In genomic region chr7:3092468-3092867, GRCh38 we compare ENCODE assay signal across 8 cellular contexts. TPM values are rescaled to one million over a fixed set of nuclear protein-coding genes. Genes with fewer than 3 reads are reported as not detected.
A peak's percentile ranks its signal among the peaks of the same experiment; 100 is the strongest.
DNase-seq lines count a peak whose midpoint lies in the region; ATAC-seq and TF ChIP-seq lines count a peak whose summit lies in the region.

No MANE protein-coding gene starts in this region.

- no peaks in the 10 kb centered on the region for H3K36me3 Mint-ChIP-seq in activated naive CD4-positive, alpha-beta T cell treated with anti-CD3 and anti-CD28 coated beads, Interleukin-2, amount 50 U/mL, for 24 hours

- peak overlapping the region; percentile 90 for H3K27ac Mint-ChIP-seq in activated naive CD4-positive, alpha-beta T cell treated with anti-CD3 and anti-CD28 coated beads, Interleukin-2, amount 50 U/mL, for 24 hours

- H3K27ac ChIP-seq in osteoblast (ENCODE audit: low read depth, low read length) = no peak overlapping the region

- no peak overlapping the region for H2AFZ ChIP-seq in osteoblast (ENCODE audit: low read length)

- peaks cover 76% of the 10 kb centered on the region for H3K4me1 Mint-ChIP-seq in activated naive CD4-positive, alpha-beta T cell treated with anti-CD3 and anti-CD28 coated beads, Interleukin-2, amount 50 U/mL, for 24 hours

- H3K9me3 Mint-ChIP-seq in activated naive CD4-positive, alpha-beta T cell treated with anti-CD3 and anti-CD28 coated beads, Interleukin-2, amount 50 U/mL, for 24 hours = no peaks in the 10 kb centered on the region

- DNase-seq in GM06990 (ENCODE audit: extremely low read depth, insufficient read length) = peak; percentile 78
- peak; percentile 55 for DNase-seq in RPMI7951 (ENCODE audit: low read depth)
- peak; percentile 21 to 52 (median 39) for DNase-seq in stimulated activated CD4-positive, alpha-beta T cell treated with anti-CD3 and anti-CD28 coated beads, Interleukin-1b, Interleukin-23, amount 100 ng/mL, for 24 hours (ENCODE audit: low read depth in 4 of 4, low spot score in 1 of 4)
- DNase-seq in KG1 (lab: John Stamatoyannopoulos, UW) = no peak
- no peak for DNase-seq in osteoblast (ENCODE audit: insufficient read length, low spot score, missing footprints)
- DNase-seq in HT-29 (ENCODE audit: low spot score) = no peak

- H3K4me2 ChIP-seq in osteoblast (ENCODE audit: insufficient read depth, low read length) = no peak overlapping the region

- no peaks in the 10 kb centered on the region for H3K9me3 ChIP-seq in osteoblast (ENCODE audit: low read depth, low read length)

- peak; percentile 88 for ATAC-seq in GM21786 (IDR thresholded peaks at IDR 0.05; ENCODE audit: unreplicated experiment)

- H3K27me3 ChIP-seq in GM06990 (replicated peaks; ENCODE audit: control insufficient read depth, insufficient read depth, low read length) (no peaks in the 10 kb centered on the region), osteoblast (ENCODE audit: insufficient read depth, low read length) (no peaks in the 10 kb centered on the region)

- no peak overlapping the region for H3K4me3 ChIP-seq in GM06990 (replicated peaks; ENCODE audit: low read depth, low read length)
- H3K4me3 ChIP-seq in osteoblast (ENCODE audit: insufficient read depth, low read length) = no peak overlapping the region

- peak overlapping the region; percentile 53 for H3K4me3 Mint-ChIP-seq in activated naive CD4-positive, alpha-beta T cell treated with anti-CD3 and anti-CD28 coated beads, Interleukin-2, amount 50 U/mL, for 24 hours

- H3K27me3 Mint-ChIP-seq in activated naive CD4-positive, alpha-beta T cell treated with anti-CD3 and anti-CD28 coated beads, Interleukin-2, amount 50 U/mL, for 24 hours = no peaks in the 10 kb centered on the region

- no peaks in the 10 kb centered on the region for H3K36me3 ChIP-seq in GM06990 (ENCODE audit: control insufficient read depth, insufficient read depth, low read length)
- no peaks in the 10 kb centered on the region for H3K36me3 ChIP-seq in osteoblast (ENCODE audit: insufficient read depth, low read length)

- H3K79me2 ChIP-seq in osteoblast (ENCODE audit: insufficient read depth, low read length) = no peaks in the 10 kb centered on the region

- H4K20me1 ChIP-seq in osteoblast (ENCODE audit: insufficient read depth, low read length) = no peaks in the 10 kb centered on the region

- no peaks in the 10 kb centered on the region for H3K4me1 ChIP-seq in osteoblast (ENCODE audit: insufficient read depth, low read length)

- TF ChIP-seq CTCF in GM06990 (IDR thresholded peaks at IDR 0.05; ENCODE audit: insufficient read depth, low read length, poor library complexity, severe bottlenecking) (no peak), osteoblast (IDR thresholded peaks at IDR 0.05; ENCODE audit: extremely low read depth, low read depth, low read length) (no peak)

RNA-seq across cellular contexts. Expression of gene CARD11, which starts 48.8 kb away (rescaled TPM):
- total RNA-seq in RPMI7951 (2014; rRNA removed; shearing (Covaris generic)) = under 0.01 TPM in 1 of 2 replicates, not detected in the other
- total RNA-seq in osteoblast = under 0.01 TPM in 1 of 2 replicates, not detected in the other
- not detected in 2 replicates for total RNA-seq in HT-29 (2014; rRNA removed; shearing (Covaris generic))

Comparison
In these comparisons a context has a peak if more than half of its experiments do, and no peak if none do; other contexts are left out.
1. DNase-seq: peak in GM06990 (single experiment), RPMI7951 (single experiment) and stimulated activated CD4-positive, alpha-beta T cell treated with anti-CD3 and anti-CD28 coated beads, Interleukin-1b, Interleukin-23, amount 100 ng/mL, for 24 hours (4 of 4); none in KG1 (single experiment), osteoblast (single experiment) and HT-29 (single experiment).